ENCODE assay signal across 21 cellular contexts in genomic region chr11:77967121-77967520, GRCh38. TPM values are rescaled to one million over a fixed set of nuclear protein-coding genes. Genes with fewer than 3 reads are reported as not detected.
DNase-seq lines count a peak whose midpoint lies in the region; ATAC-seq, FAIRE-seq and TF ChIP-seq lines count a peak whose summit lies in the region.
"Had no signal": no experiment of that assay in that cellular context is flagged by ENCODE, and none has a peak within 500 bp of the region (broad histone marks: within the 10 kb centered on the region; RNA-seq: fewer than 3 reads in every experiment).

No MANE protein-coding gene starts in this region.

- TF ChIP-seq CTCF in 22Rv1 (IDR thresholded peaks at IDR 0.05): no peak

- peak overlapping the region; percentile 9; the same call in 1 of the 2 replicates for H3K27ac ChIP-seq in 22Rv1
- H3K27ac ChIP-seq: BLaER1, C4-2B, GM23248 had no signal

- in situ Hi-C loops in G401 (cut with HindIII; ENCODE audit: low sequenced_read_pairs): no loop called here

- DNase-seq in G401 (ENCODE audit: low spot score) (peak; percentile 60), NCI-H69 (lab: John Stamatoyannopoulos, UW) (peak; percentile 66), HuH-7.5 (ENCODE audit: low spot score) (no peak), GM19239 (ENCODE audit: insufficient read length, low spot score) (no peak)
- DNase-seq: Caco-2; CD4-positive, CD25-positive, alpha-beta regulatory T cell; CD8-positive, alpha-beta T cell; DND-41; GDM1; GM23248; H7; HCEC 1CT had no signal

- no peak for FAIRE-seq in GM19239 (lab: Jason Lieb, UNC)
- FAIRE-seq: A204.1, GM12878, GM18507, H1 had no signal

- no peak for ATAC-seq in GM19035 (IDR thresholded peaks at IDR 0.05; ENCODE audit: unreplicated experiment)
- ATAC-seq: CD8-positive, alpha-beta T cell; GM12878 had no signal

RNA-seq across cellular contexts. Expression of gene INTS4, which starts 27.3 kb away (rescaled TPM):
- 16.8 and 23.0 TPM in 2 replicates for total RNA-seq in G401 (2014; rRNA removed; shearing (Covaris generic))

RNA-seq across cellular contexts. Expression of gene KCTD14, which starts 56.0 kb away (rescaled TPM):
- 9.6 and 16.9 TPM in 2 replicates for total RNA-seq in G401 (2014; rRNA removed; shearing (Covaris generic))
- total RNA-seq: B cell; CD4-positive, CD25-positive, alpha-beta regulatory T cell had no signal

Comparison
In these comparisons a context has a peak if more than half of its experiments do, and no peak if none do; other contexts are left out.
1. DNase-seq: peak in G401 (single experiment) and NCI-H69 (single experiment); none in HuH-7.5 (single experiment) and GM19239 (single experiment).